In the genomic region with DNA sequence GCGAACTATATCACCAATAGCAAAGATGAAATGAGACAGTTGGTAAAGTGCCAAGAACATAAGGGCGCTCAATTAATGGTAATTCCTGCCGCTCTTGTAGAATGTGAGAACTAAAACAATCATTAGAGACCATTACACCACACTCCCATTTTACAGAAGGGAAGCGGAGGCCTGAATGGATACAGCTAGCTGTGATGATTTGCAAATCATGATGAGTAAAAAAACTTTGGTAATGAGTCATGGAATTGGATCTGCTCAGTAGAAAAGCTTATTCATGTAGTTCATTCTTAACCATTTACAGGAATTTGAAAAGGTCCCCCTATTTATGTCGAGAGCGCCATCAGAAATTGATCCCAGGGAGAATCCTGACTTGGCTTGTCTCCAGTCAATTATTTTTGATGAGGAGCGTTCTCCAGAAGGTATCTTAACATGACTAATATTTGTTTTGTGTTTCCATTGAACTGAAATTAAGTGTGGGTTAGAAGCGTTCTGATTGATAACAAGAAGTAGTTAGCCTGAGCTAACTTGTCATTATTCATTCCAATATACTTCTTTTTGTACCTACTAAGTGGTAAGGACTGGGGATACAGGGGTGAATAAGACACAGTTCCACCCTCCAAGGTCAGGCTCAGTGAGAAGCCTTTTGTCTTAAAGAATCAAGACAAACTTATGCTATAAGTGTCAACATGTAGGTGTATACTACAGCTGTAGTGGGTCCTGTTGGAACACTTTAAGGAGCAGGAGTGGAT, we compare ENCODE assay signal across 8 cellular contexts. TPM values are rescaled to one million over a fixed set of nuclear protein-coding genes. Genes with fewer than 3 reads are reported as not detected.
DNase-seq lines count a peak whose midpoint lies in the region; ATAC-seq and TF ChIP-seq lines count a peak whose summit lies in the region.

No MANE protein-coding gene starts in this region.

- peaks cover 27 to 45% (median 35%) of the 10 kb centered on the region in 3 donors for H3K4me1 Mint-ChIP-seq in CD8-positive, alpha-beta memory T cell

- H3K9me3 Mint-ChIP-seq in CD8-positive, alpha-beta memory T cell = no peaks in the 10 kb centered on the region

- peak overlapping the region; percentile 99 for H3K4me3 ChIP-seq in CD8-positive, alpha-beta memory T cell (ENCODE audit: low read length)
- H3K4me3 ChIP-seq in HL-60 (replicated peaks; ENCODE audit: insufficient read depth, low read length) (peak overlapping the region; percentile 61), astrocyte of the cerebellum (ENCODE audit: low read depth, low read length) (peak overlapping the region; percentile 81), right lobe of liver (peak overlapping the region; percentile 91 to 99 (median 97)), transverse colon (peak overlapping the region; percentile 70 to 95 (median 86))

- TF ChIP-seq CTCF in HL-60 (IDR thresholded peaks at IDR 0.05; ENCODE audit: insufficient read depth, low read length) = no peak
- TF ChIP-seq CTCF in astrocyte of the cerebellum (IDR thresholded peaks at IDR 0.05; ENCODE audit: low read depth, low read length, missing control alignments) = no peak
- TF ChIP-seq CTCF in right lobe of liver (IDR thresholded peaks at IDR 0.05) = no peak
- no peak for TF ChIP-seq CTCF in transverse colon (IDR thresholded peaks at IDR 0.05)

- H3K27ac Mint-ChIP-seq in CD8-positive, alpha-beta memory T cell = peak overlapping the region; percentile 30 to 98 (median 87)

- TF ChIP-seq POLR2A in right lobe of liver (IDR thresholded peaks at IDR 0.05) = no peak
- TF ChIP-seq POLR2A in transverse colon (IDR thresholded peaks at IDR 0.05) = no peak

- H3K36me3 ChIP-seq in CD8-positive, alpha-beta memory T cell (ENCODE audit: insufficient read depth, low read length) = peaks cover 6% of the 10 kb centered on the region
- H3K36me3 ChIP-seq in right lobe of liver = peaks cover 0 to 10% (median 5%) of the 10 kb centered on the region in 4 donors
- H3K36me3 ChIP-seq in transverse colon = peaks cover 0 to 26% (median 12%) of the 10 kb centered on the region in 4 donors

- no peak for DNase-seq in CD8-positive, alpha-beta memory T cell
- peak in 1 of 2 experiments; percentile 17 for DNase-seq in HL-60 (ENCODE audit: low read depth in 1 of 2, low spot score in 1 of 2)
- DNase-seq in astrocyte of the cerebellum (ENCODE audit: low read depth) = no peak
- DNase-seq in right lobe of liver = no peak
- no peak for DNase-seq in transverse colon
- no peak for DNase-seq in epidermal melanocyte (ENCODE audit: insufficient read length, low spot score)

- TF ChIP-seq EP300 in transverse colon (IDR thresholded peaks at IDR 0.05; ENCODE audit: low read depth) = no peak

- H3K27me3 Mint-ChIP-seq in CD8-positive, alpha-beta memory T cell = no peaks in the 10 kb centered on the region

- CTCF ChIA-PET in CD8-positive, alpha-beta memory T cell (lab: Charles Lee) = interaction anchor here (1.9 to 2.0 kb wide), 2 partner anchors 8 to 85 kb away, joined by 7 to 11 read pairs; a partner anchor contains a TSS

- peaks cover 16% of the 10 kb centered on the region for H3K4me1 ChIP-seq in CD8-positive, alpha-beta memory T cell (ENCODE audit: insufficient read depth, low read length)
- H3K4me1 ChIP-seq in right lobe of liver = peaks cover 0 to 16% (median 6%) of the 10 kb centered on the region in 4 donors
- peaks cover 7 to 21% (median 11%) of the 10 kb centered on the region in 4 donors for H3K4me1 ChIP-seq in transverse colon

- peaks cover under 1 to 33% (median 10%) of the 10 kb centered on the region in 3 donors for H3K36me3 Mint-ChIP-seq in CD8-positive, alpha-beta memory T cell

- in situ Hi-C loops in astrocyte of the cerebellum (cut with HindIII; ENCODE audit: low sequenced_read_pairs) = no loop called here
- in situ Hi-C loops in transverse colon (cut with MboI; ENCODE audit: low pct_ligation_motif_present in 1 of 4, low pct_unique_long_range_greater_than_20kb in 1 of 4, low sequenced_read_pairs in 3 of 4) = no loop called here

- H3K27me3 ChIP-seq in CD8-positive, alpha-beta memory T cell (ENCODE audit: insufficient read depth, low read length, poor library complexity, severe bottlenecking) = no peaks in the 10 kb centered on the region
- H3K27me3 ChIP-seq in HL-60 (ENCODE audit: insufficient read depth, poor library complexity, severe bottlenecking) (no peaks in the 10 kb centered on the region), right lobe of liver (no peaks in the 10 kb centered on the region), transverse colon (no peaks in the 10 kb centered on the region)

- no peaks in the 10 kb centered on the region for H3K9me3 ChIP-seq in CD8-positive, alpha-beta memory T cell (ENCODE audit: low read length)
- H3K9me3 ChIP-seq in right lobe of liver = no peaks in the 10 kb centered on the region
- no peaks in the 10 kb centered on the region for H3K9me3 ChIP-seq in transverse colon

- ATAC-seq in right lobe of liver = no peak
- no peak for ATAC-seq in GM21529 (IDR thresholded peaks at IDR 0.05; ENCODE audit: unreplicated experiment)
- no peak for ATAC-seq in GM18520 (IDR thresholded peaks at IDR 0.05; ENCODE audit: unreplicated experiment)

- peak overlapping the region; percentile 83 to 96 (median 89) for H3K4me3 Mint-ChIP-seq in CD8-positive, alpha-beta memory T cell

- POLR2A ChIA-PET in CD8-positive, alpha-beta memory T cell (lab: Charles Lee) = no interaction called here

- intact Hi-C loops in right lobe of liver (cut with DNase I) (no loop called here), transverse colon (cut with DNase I; ENCODE audit: low total_unique reads) (loop anchor here (5.0 kb wide), 1 partner anchor 1216 kb away; no protein-coding TSS in a partner anchor)

- WGBS in right lobe of liver (ENCODE audit: insufficient coverage, low coverage, low lambda C conversion rate, missing lambda C conversion rate) = 28% methylated on average over 8 of the region's 8 CpGs
- WGBS in transverse colon (ENCODE audit: low coverage in 1 of 2), 2 donors = 31 to 38% methylated on average over 7 to 8 of the region's 8 CpGs

- peak overlapping the region; percentile 66 for H3K27ac ChIP-seq in CD8-positive, alpha-beta memory T cell (ENCODE audit: low read depth, low read length)
- H3K27ac ChIP-seq in HL-60 (replicated peaks) (peak overlapping the region; percentile 73), right lobe of liver (peak overlapping the region in 2 of 3 donors; percentile 48), transverse colon (peak overlapping the region; percentile 78 to 89 (median 85))

RNA-seq across cellular contexts. Expression of a gene that starts 0.8 kb away (rescaled TPM):
- total RNA-seq in CD8-positive, alpha-beta memory T cell = 10 to 100 TPM; 47.0 to 47.5 TPM
- 23.8 TPM for polyA plus RNA-seq in CD8-positive, alpha-beta memory T cell
- total RNA-seq in right lobe of liver = 10 to 100 TPM in 3 of 6 experiments, 1 to 10 TPM in 3; 8.1 to 19.2 (median 10.0) TPM
- total RNA-seq in transverse colon = 10 to 100 TPM in 2 of 4 donors, 1 to 10 TPM in 2; 1.8 to 33.7 (median 15.2) TPM

RNA-seq across cellular contexts. Expression of a gene that starts 47.9 kb away (rescaled TPM):
- 1 to 10 TPM; 7.9 to 8.2 TPM for total RNA-seq in CD8-positive, alpha-beta memory T cell
- 3.2 TPM for polyA plus RNA-seq in CD8-positive, alpha-beta memory T cell
- total RNA-seq in right lobe of liver (1 to 10 TPM; 3.2 to 5.4 (median 4.0) TPM), transverse colon (10 to 100 TPM in 1 of 4 donors, 1 to 10 TPM in 2, not detected in 1; 8.9 to 13.5 (median 9.1) TPM)
